Comparison of ENCODE assay signal across 8 cellular contexts in genomic region chr22:46335201-46336118, GRCh38. TPM values are rescaled to one million over a fixed set of nuclear protein-coding genes. Genes with fewer than 3 reads are reported as not detected.
DNase-seq lines count a peak whose midpoint lies in the region; ATAC-seq and TF ChIP-seq lines count a peak whose summit lies in the region.

TRMU (plus strand) TSS chr22:46335714; CDS start chr22:46335765, 51 bp downstream.

- H3K36me3 Mint-ChIP-seq in WTC11 = peaks cover 37% of the 10 kb centered on the region

- H3K4me3 ChIP-seq in cardiac fibroblast (replicated peaks in 1 of 2; ENCODE audit: low read depth in 2 of 2, low read length in 2 of 2) = peak within 1 kb of the TSS; percentile 81 to 96
- H3K4me3 ChIP-seq in spleen = peak within 1 kb of the TSS; percentile 86 to 100 (median 97)

- DNase-seq in DMS79 treated with DMSO at 0.1 percent for 48 hours (lab: John Stamatoyannopoulos, UW) (peak; percentile 3), DMS79 (lab: John Stamatoyannopoulos, UW) (no peak), NCI-H2196 (lab: John Stamatoyannopoulos, UW; ENCODE audit: unreplicated experiment) (peak; percentile 87), WTC11 (ENCODE audit: low spot score) (peak; percentile 85), cardiac fibroblast (ENCODE audit: low read depth in 2 of 2) (peak; percentile 87 to 91), inferior parietal cortex (ENCODE audit: extremely low spot score) (peak; percentile 80), spleen (peak; percentile 97)

- no peaks in the 10 kb centered on the region for H3K27me3 Mint-ChIP-seq in WTC11 (ENCODE audit: low read depth)

- TF ChIP-seq CTCF in WTC11 (IDR thresholded peaks at IDR 0.05) (no peak), cardiac fibroblast (IDR thresholded peaks at IDR 0.05; ENCODE audit: low read depth, low read length) (no peak), spleen (IDR thresholded peaks at IDR 0.05 in 8 of 11, conservative IDR thresholded peaks at IDR 0.05 in 3 of 11) (peak in 2 of 11 experiments; percentile 15 to 23)

- H3K27ac ChIP-seq in spleen = peak within 1 kb of the TSS; percentile 83 to 94 (median 88)

- peak; percentile 58 for ATAC-seq in HG02938 (IDR thresholded peaks at IDR 0.05; ENCODE audit: unreplicated experiment)
- ATAC-seq in WTC11 = peak; percentile 94

- CTCF ChIA-PET in WTC11 (lab: Charles Lee) = interaction anchor here (1.0 to 2.3 kb wide), 6 partner anchors 32 to 423 kb away, joined by 3 to 11 read pairs (median 4); no protein-coding TSS in a partner anchor

- peak in 1 of 3 donors; percentile 49 for TF ChIP-seq POLR2A in spleen (IDR thresholded peaks at IDR 0.05)

- peak within 1 kb of the TSS; percentile 90 for H3K4me3 Mint-ChIP-seq in WTC11

- H3K9me3 ChIP-seq in spleen = no peaks in the 10 kb centered on the region

- intact Hi-C loops in spleen (cut with DNase I; ENCODE audit: low total_unique reads) = no loop called here

- H3K27me3 ChIP-seq in spleen (replicated peaks in 1 of 7) = no peaks in the 10 kb centered on the region

- POLR2A ChIA-PET in WTC11 (lab: Charles Lee) = interaction anchor here (0.6 to 1.3 kb wide), 5 partner anchors 9 to 68 kb away, joined by 3 read pairs; no protein-coding TSS in a partner anchor

- peak within 1 kb of the TSS; percentile 96 for H3K27ac Mint-ChIP-seq in WTC11

- H3K4me1 Mint-ChIP-seq in WTC11 = peaks cover 18% of the 10 kb centered on the region

- H3K4me1 ChIP-seq in spleen = peaks cover 13 to 41% (median 23%) of the 10 kb centered on the region in 6 donors

- no peaks in the 10 kb centered on the region for H3K9me3 Mint-ChIP-seq in WTC11

- WGBS in spleen, 5 donors = 1 to 2% (median 2%) methylated on average over 53 to 93 of the region's 93 CpGs

- peaks cover 0 to 51% (median 28%) of the 10 kb centered on the region in 6 donors for H3K36me3 ChIP-seq in spleen

TF ChIP-seq in WTC11, 78 proteins besides CTCF, POLR2A, EP300 and RAD21 (continues in another document):
- peak; percentile 81; the same call in 1 of the 2 replicates for TF ChIP-seq FOXK1 (CRISPR knock-in tag; IDR thresholded peaks at IDR 0.05)
- TF ChIP-seq IRF1 (CRISPR knock-in tag; IDR thresholded peaks at IDR 0.05) = peak; percentile 64; the same call in 1 of the 2 replicates
- peak; percentile 40; the same call in 1 of the 2 replicates for TF ChIP-seq PREB (CRISPR knock-in tag; IDR thresholded peaks at IDR 0.05; ENCODE audit: borderline replicate concordance)
- peak; percentile 69; the same call in 1 of the 2 replicates for TF ChIP-seq TEAD1 (CRISPR knock-in tag; IDR thresholded peaks at IDR 0.05)
- TF ChIP-seq SMAD3 (CRISPR knock-in tag; IDR thresholded peaks at IDR 0.05; ENCODE audit: borderline replicate concordance) = 0 out of 2 replicates have a peak, but pooled peaks have one; percentile 60
- peak; percentile 81 for TF ChIP-seq SP1 (CRISPR knock-in tag; conservative IDR thresholded peaks at IDR 0.05)
- no peak for TF ChIP-seq GTF2I (CRISPR knock-in tag; conservative IDR thresholded peaks at IDR 0.05)
- TF ChIP-seq JUN (CRISPR knock-in tag; IDR thresholded peaks at IDR 0.05) = 0 out of 2 replicates have a peak, but pooled peaks have one; percentile 15
- TF ChIP-seq HMGXB4 (CRISPR knock-in tag; IDR thresholded peaks at IDR 0.05) = peak; percentile 83; the same call in 1 of the 2 replicates
- TF ChIP-seq MAX (CRISPR knock-in tag; IDR thresholded peaks at IDR 0.05) = peak; percentile 91
- TF ChIP-seq ESRRA (CRISPR knock-in tag; IDR thresholded peaks at IDR 0.05; ENCODE audit: borderline replicate concordance) = peak; percentile 73; the same call in 1 of the 2 replicates
- TF ChIP-seq RELA (CRISPR knock-in tag; IDR thresholded peaks at IDR 0.05; ENCODE audit: borderline replicate concordance) = no peak; the same call in 1 of the 2 replicates
- peak; percentile 92 for TF ChIP-seq GABPB1 (CRISPR knock-in tag; IDR thresholded peaks at IDR 0.05)
- TF ChIP-seq ATF6 (CRISPR knock-in tag; IDR thresholded peaks at IDR 0.05) = no peak
- TF ChIP-seq USF2 (CRISPR knock-in tag; IDR thresholded peaks at IDR 0.05) = peak; percentile 38; the same call in 1 of the 2 replicates
- peak; percentile 61; the same call in 1 of the 2 replicates for TF ChIP-seq ZBTB43 (CRISPR knock-in tag; IDR thresholded peaks at IDR 0.05)
- TF ChIP-seq FOXP1 (CRISPR knock-in tag; IDR thresholded peaks at IDR 0.05; ENCODE audit: borderline replicate concordance) = peak; percentile 86; the same call in 1 of the 2 replicates
- TF ChIP-seq ETV6 (CRISPR knock-in tag; IDR thresholded peaks at IDR 0.05) = peak; percentile 93
- TF ChIP-seq ZNF121 (CRISPR knock-in tag; IDR thresholded peaks at IDR 0.05) = peak; percentile 78

RNA-seq across cellular contexts. Expression of gene TRMU, which starts in this region (rescaled TPM):
- total RNA-seq in WTC11 (2021) (62.4 to 103 TPM (median 64.6 TPM) in 3 replicates), spleen (10 to 100 TPM; 43.1 to 59.6 (median 49.8) TPM)
- polyA plus RNA-seq in spleen = 10 to 100 TPM; 23.7 to 32.4 (median 25.0) TPM
